1 cellular context compared by ENCODE assay signal in genomic region chr5:75837258-75837841, GRCh38.
TF ChIP-seq lines count a peak whose summit lies in the region.

No MANE protein-coding gene starts in this region.

TF ChIP-seq in GM12878, 131 proteins besides CTCF, POLR2A, EP300 and RAD21 (continued from another document and continues in another):
- TF ChIP-seq REST (IDR thresholded peaks at IDR 0.05; ENCODE audit: low read depth, low read length) (no peak), ASH2L (IDR thresholded peaks at IDR 0.05; ENCODE audit: borderline replicate concordance, low read depth) (no peak), CEBPZ (IDR thresholded peaks at IDR 0.05; ENCODE audit: low read depth, low read length) (no peak), SIX5 (IDR thresholded peaks at IDR 0.05; ENCODE audit: low read depth, low read length, severe bottlenecking) (no peak), YY1 (IDR thresholded peaks at IDR 0.05; ENCODE audit: low read depth, low read length) (no peak), IKZF2 (IDR thresholded peaks at IDR 0.05) (peak in 1 of 2 experiments; percentile 16; a peak in 1 of 4 replicates), SREBF2 (IDR thresholded peaks at IDR 0.05; ENCODE audit: low read length) (no peak), BMI1 (IDR thresholded peaks at IDR 0.05; ENCODE audit: borderline replicate concordance) (no peak), ZNF384 (IDR thresholded peaks at IDR 0.05; ENCODE audit: borderline replicate concordance, low read depth, low read length) (peak; percentile 40; the same call in 1 of the 2 replicates), NFIC (IDR thresholded peaks at IDR 0.05; ENCODE audit: low read depth, low read length) (0 out of 2 replicates have a peak, but pooled peaks have one; percentile 15), ZBTB11 (CRISPR knock-in tag; IDR thresholded peaks at IDR 0.05) (no peak), SREBF1 (IDR thresholded peaks at IDR 0.05; ENCODE audit: low read length) (no peak), RELB (IDR thresholded peaks at IDR 0.05; ENCODE audit: low read depth) (no peak), POLR2AphosphoS2 (IDR thresholded peaks at IDR 0.05; ENCODE audit: low read depth, low read length) (no peak), JUNB (IDR thresholded peaks at IDR 0.05) (0 out of 2 replicates have a peak, but pooled peaks have one; percentile 6), MTA2 (IDR thresholded peaks at IDR 0.05; ENCODE audit: low read depth) (peak; percentile 31; the same call in 1 of the 2 replicates), SMC3 (IDR thresholded peaks at IDR 0.05; ENCODE audit: borderline replicate concordance, low read length) (no peak), NBN (IDR thresholded peaks at IDR 0.05) (0 out of 2 replicates have a peak, but pooled peaks have one; percentile 40), ZSCAN29 (IDR thresholded peaks at IDR 0.05) (no peak), NKRF (conservative IDR thresholded peaks at IDR 0.05) (no peak), CREB1 (IDR thresholded peaks at IDR 0.05; ENCODE audit: low read depth) (no peak), RFX5 (IDR thresholded peaks at IDR 0.05; ENCODE audit: low read depth, low read length) (no peak), ATF3 (IDR thresholded peaks at IDR 0.05; ENCODE audit: borderline replicate concordance, extremely low read depth, low read depth, low read length) (no peak), RUNX3 (IDR thresholded peaks at IDR 0.05; ENCODE audit: low read length) (peak; percentile 49), ELK1 (IDR thresholded peaks at IDR 0.05; ENCODE audit: low read depth, low read length) (no peak), BCLAF1 (IDR thresholded peaks at IDR 0.05) (no peak), IKZF1 (conservative IDR thresholded peaks at IDR 0.05) (peak; percentile 23; the same call in 1 of the 2 replicates), CREM (IDR thresholded peaks at IDR 0.05; ENCODE audit: low read depth) (no peak), PKNOX1 (IDR thresholded peaks at IDR 0.05) (no peak), MYB (IDR thresholded peaks at IDR 0.05; ENCODE audit: borderline replicate concordance, low read depth, low read length) (no peak), ZNF274 (IDR thresholded peaks at IDR 0.05; ENCODE audit: insufficient read depth, insufficient read length) (no peak), HDAC6 (IDR thresholded peaks at IDR 0.05; ENCODE audit: unreplicated experiment) (no peak), ZNF217 (IDR thresholded peaks at IDR 0.05) (no peak), KLF5 (IDR thresholded peaks at IDR 0.05; ENCODE audit: partially characterized antibody) (no peak)
